8 cellular contexts compared by ENCODE assay signal in the genomic region with DNA sequence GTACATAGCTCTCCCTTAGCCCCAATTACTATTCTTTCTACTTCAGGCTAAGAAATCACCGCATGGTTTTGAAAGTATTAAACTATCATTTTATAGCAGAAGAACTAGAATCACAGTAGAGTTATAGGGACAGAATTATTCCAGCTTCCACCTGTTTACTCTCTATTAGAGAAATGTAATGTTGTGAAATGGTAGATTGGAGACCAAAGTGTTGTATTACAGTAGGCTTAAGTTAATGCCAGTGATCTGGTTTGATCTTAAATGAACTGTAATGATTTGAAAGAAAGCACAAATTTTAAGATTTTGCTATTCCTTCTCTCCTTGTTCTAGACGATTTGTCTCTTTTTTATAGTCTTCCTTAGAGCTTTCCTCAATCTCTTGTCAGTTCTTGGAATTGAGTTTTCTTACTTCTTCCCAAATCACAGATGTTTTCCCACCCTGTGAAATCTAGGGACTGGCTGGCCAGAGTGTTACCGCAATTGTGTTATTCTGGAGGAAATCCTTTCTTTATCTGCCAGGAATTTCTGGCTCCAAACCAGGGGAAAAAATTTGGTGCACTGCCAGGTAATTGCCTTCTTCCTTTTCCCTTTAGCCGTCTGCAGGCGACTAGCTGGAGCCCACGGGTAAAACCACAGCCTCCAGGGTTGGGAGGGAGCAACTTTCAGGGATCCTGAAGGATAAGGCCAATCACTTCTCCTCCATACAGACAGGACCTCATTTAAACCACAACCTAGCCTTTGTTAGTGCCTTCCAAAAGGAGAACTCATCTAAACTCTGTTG. TPM values are rescaled to one million over a fixed set of nuclear protein-coding genes. Genes with fewer than 3 reads are reported as not detected.
A peak's percentile ranks its signal among the peaks of the same experiment; 100 is the strongest.
DNase-seq lines count a peak whose midpoint lies in the region; ATAC-seq and TF ChIP-seq lines count a peak whose summit lies in the region.

No MANE protein-coding gene starts in this region.

- H3K27ac ChIP-seq in mammary epithelial cell (ENCODE audit: insufficient read depth, low read depth, low read length) (no peak overlapping the region), left lung (peak overlapping the region; percentile 14 to 48), aorta (ENCODE audit: low read depth in 1 of 2, low read length in 2 of 2) (no peak overlapping the region)

- H3K9me3 ChIP-seq in mammary epithelial cell (replicated peaks; ENCODE audit: insufficient read depth, low read length) (no peaks in the 10 kb centered on the region), left lung (no peaks in the 10 kb centered on the region), aorta (ENCODE audit: control insufficient read depth, low read length) (no peaks in the 10 kb centered on the region)

- CTCF ChIA-PET in mammary epithelial cell (lab: Charles Lee; ENCODE audit: low non-redundant PET) = interaction anchor here (0.6 kb wide), 1 partner anchor 25 kb away, joined by 11 read pairs; no protein-coding TSS in a partner anchor

- H3K36me3 ChIP-seq in mammary epithelial cell (ENCODE audit: insufficient read depth, low read length) = peaks cover under 1% of the 10 kb centered on the region
- peaks cover 0 to 4% of the 10 kb centered on the region in 2 donors for H3K36me3 ChIP-seq in left lung
- H3K36me3 ChIP-seq in aorta (ENCODE audit: control insufficient read depth in 1 of 2, insufficient read depth in 2 of 2, low read length in 1 of 2) = peaks cover 0 to 2% of the 10 kb centered on the region in 2 donors

- in situ Hi-C loops in mammary epithelial cell (cut with MboI; ENCODE audit: low sequenced_read_pairs in 2 of 2) = no loop called here

- H3K4me1 ChIP-seq in mammary epithelial cell (ENCODE audit: insufficient read depth, low read length) (peaks cover 10% of the 10 kb centered on the region), left lung (peaks cover 17 to 23% of the 10 kb centered on the region in 2 donors), aorta (ENCODE audit: control insufficient read depth in 1 of 2, insufficient read depth in 2 of 2, low read length in 2 of 2) (no peaks in the 10 kb centered on the region)

- WGBS in mammary epithelial cell (ENCODE audit: low coverage, missing lambda C conversion rate) = 12% methylated on average over 6 of the region's 6 CpGs
- 6% methylated on average over 6 of the region's 6 CpGs for WGBS in aorta, 2 donors

- no peak overlapping the region for H3K4me2 ChIP-seq in mammary epithelial cell (ENCODE audit: insufficient read depth, low read depth, low read length)

- no peak overlapping the region for H2AFZ ChIP-seq in mammary epithelial cell (ENCODE audit: low read depth, low read length)

- DNase-seq in Right ventricle myocardium inferior (ENCODE audit: missing footprints) = no peak
- DNase-seq in cardiac septum (ENCODE audit: low spot score) = no peak
- DNase-seq in mammary epithelial cell = peak; percentile 58
- DNase-seq in left lung = peak in 1 of 2 donors; percentile 44
- DNase-seq in aorta = peak in 1 of 2 donors; percentile 72
- DNase-seq in stimulated activated CD4-positive, alpha-beta T cell treated with anti-CD3 and anti-CD28 coated beads, Interleukin-15, amount 100 ng/mL, for 24 hours = no peak
- no peak for DNase-seq in NCI-H1436 (lab: John Stamatoyannopoulos, UW)

- dilution Hi-C loops in mammary epithelial cell (cut with HindIII; ENCODE audit: low sequenced_read_pairs) = no loop called here

- H3K27me3 ChIP-seq in mammary epithelial cell (ENCODE audit: insufficient read depth, low read length) = no peaks in the 10 kb centered on the region
- no peaks in the 10 kb centered on the region for H3K27me3 ChIP-seq in left lung
- H3K27me3 ChIP-seq in aorta (ENCODE audit: control insufficient read depth in 1 of 2, insufficient read depth in 2 of 2, low read length in 1 of 2) = no peaks in the 10 kb centered on the region

- no TSS peak for BruUV-seq in mammary epithelial cell (replicated peaks; lab: Mats Ljungman, UMichigan)

- ATAC-seq in Right ventricle myocardium inferior (peak; percentile 81), left lung (peak; percentile 76), aorta (ENCODE audit: low FRiP score) (peak; percentile 79), GM21737 (IDR thresholded peaks at IDR 0.05; ENCODE audit: unreplicated experiment) (no peak)

- H3K4me3 ChIP-seq in mammary epithelial cell (replicated peaks in 1 of 3; ENCODE audit: insufficient read depth in 1 of 3, low read depth in 2 of 3, low read length in 3 of 3) (no peak overlapping the region), left lung (no peak overlapping the region), aorta (ENCODE audit: low read length in 2 of 2) (no peak overlapping the region)

- no peak overlapping the region for H3K9ac ChIP-seq in mammary epithelial cell (ENCODE audit: insufficient read depth, low read length)

- TF ChIP-seq CTCF in mammary epithelial cell (conservative IDR thresholded peaks at IDR 0.05 in 1 of 2, IDR thresholded peaks at IDR 0.05 in 1 of 2; ENCODE audit: extremely low read depth in 1 of 2, insufficient read depth in 1 of 2, low read depth in 1 of 2, low read length in 2 of 2) = no peak
- no peak for TF ChIP-seq CTCF in left lung (IDR thresholded peaks at IDR 0.05)

- H4K20me1 ChIP-seq in mammary epithelial cell (ENCODE audit: insufficient read depth, low read length) = no peaks in the 10 kb centered on the region

- intact Hi-C loops in Right ventricle myocardium inferior (cut with DNase I) (no loop called here), cardiac septum (cut with DNase I) (loop anchor here (1.0 kb wide), 1 partner anchor 58 kb away; no protein-coding TSS in a partner anchor), mammary epithelial cell (cut with micrococcal nuclease) (loop anchor here (5.0 kb wide), 1 partner anchor 60 kb away; a partner anchor contains a TSS), left lung (cut with DNase I) (no loop called here), aorta (cut with DNase I) (no loop called here)

- H3K79me2 ChIP-seq in mammary epithelial cell (ENCODE audit: insufficient read depth, low read length) = no peaks in the 10 kb centered on the region

RNA-seq across cellular contexts. Expression of a gene that starts 51.7 kb away (rescaled TPM):
- total RNA-seq in Right ventricle myocardium inferior = 22.8 TPM
- total RNA-seq in cardiac septum = 24.4 TPM
- 10 to 100 TPM; 50.3 to 98.9 TPM for total RNA-seq in mammary epithelial cell
- polyA plus RNA-seq in mammary epithelial cell = 51.7 TPM
- polyA minus RNA-seq in mammary epithelial cell = 43.2 TPM
- 10 to 100 TPM; 35.3 to 61.4 TPM for total RNA-seq in left lung
- 10 to 100 TPM; 42.4 to 49.2 TPM for total RNA-seq in aorta
- polyA plus RNA-seq in aorta = 100 to 1,000 TPM in 1 of 2 donors, 10 to 100 TPM in 1; 29.2 to 102 TPM

RNA-seq across cellular contexts. Expression of a gene that starts 58.9 kb away (rescaled TPM):
- total RNA-seq in Right ventricle myocardium inferior = 45.3 TPM
- total RNA-seq in cardiac septum = 83.6 TPM
- total RNA-seq in mammary epithelial cell = 10 to 100 TPM; 46.5 to 56.0 TPM
- polyA plus RNA-seq in mammary epithelial cell = 26.1 TPM
- 113 TPM for polyA minus RNA-seq in mammary epithelial cell
- 10 to 100 TPM; 88.7 to 99.7 TPM for total RNA-seq in left lung
- 100 to 1,000 TPM; 103 to 123 TPM for total RNA-seq in aorta
- polyA plus RNA-seq in aorta = 10 to 100 TPM in 1 of 2 donors, 1 to 10 TPM in 1; 7.9 to 17.2 TPM

Comparison
In these comparisons a context has a peak if more than half of its experiments do, and no peak if none do; other contexts are left out.
1. intact Hi-C loops: an anchor here in cardiac septum (1.0 kb wide) and mammary epithelial cell (5.0 kb wide); none called in Right ventricle myocardium inferior, left lung and aorta.
2. H3K27ac ChIP-seq: peak in left lung (2 of 2); none in mammary epithelial cell (single experiment) and aorta (0 of 2).